27 cellular contexts compared by ENCODE assay signal in genomic region chr11:22522225-22522624, GRCh38.
"Had no signal": no experiment of that assay in that cellular context is flagged by ENCODE, and none has a peak within 500 bp of the region (broad histone marks: within the 10 kb centered on the region; RNA-seq: fewer than 3 reads in every experiment).

No MANE protein-coding gene starts in this region.

- H3K4me3 ChIP-seq: colonic mucosa, coronary artery, dorsolateral prefrontal cortex, esophagus muscularis mucosa, esophagus squamous epithelium, gastrocnemius medialis, gastroesophageal sphincter, heart left ventricle, heart right ventricle, hepatocyte had no signal

- ATAC-seq: effector memory CD8-positive, alpha-beta T cell; esophagus mucosa; foreskin keratinocyte; gastrocnemius medialis; gastroesophageal sphincter; heart left ventricle; heart right ventricle had no signal

- H3K36me3 ChIP-seq: colonic mucosa, esophagus muscularis mucosa, esophagus squamous epithelium, gastrocnemius medialis, gastroesophageal sphincter, heart left ventricle, heart right ventricle had no signal

- H3K27ac ChIP-seq: colonic mucosa, coronary artery, dorsolateral prefrontal cortex, epithelial cell of prostate, esophagus muscularis mucosa, esophagus squamous epithelium, foreskin keratinocyte, gastrocnemius medialis, gastroesophageal sphincter, heart left ventricle, heart right ventricle, hepatocyte had no signal

- H3K4me1 ChIP-seq: colonic mucosa, esophagus muscularis mucosa, esophagus squamous epithelium, gastrocnemius medialis, gastroesophageal sphincter, heart left ventricle, heart right ventricle had no signal

- FAIRE-seq: endometrium, endothelial cell of umbilical vein had no signal

- H3K79me2 ChIP-seq: hepatocyte had no signal

- H3K4me2 ChIP-seq: hepatocyte had no signal

- H3K27me3 ChIP-seq: colonic mucosa, esophagus muscularis mucosa, esophagus squamous epithelium, foreskin keratinocyte, gastrocnemius medialis, gastroesophageal sphincter, heart left ventricle, heart right ventricle, hepatocyte had no signal

- H3K9me3 ChIP-seq: colonic mucosa, esophagus muscularis mucosa, esophagus squamous epithelium, gastrocnemius medialis, gastroesophageal sphincter, heart left ventricle, heart right ventricle had no signal

- H2AFZ ChIP-seq: hepatocyte had no signal

- DNase-seq: colonic mucosa; cortex of kidney; dermis blood vessel endothelial cell; dorsolateral prefrontal cortex; effector CD4-positive, alpha-beta T cell; effector CD8-positive, alpha-beta T cell; effector memory CD4-positive, alpha-beta T cell; effector memory CD8-positive, alpha-beta T cell; endodermal cell; erythroblast; esophagus squamous epithelium; foreskin fibroblast; foreskin keratinocyte; foreskin melanocyte; gastrocnemius medialis; glutamatergic neuron; head of caudate nucleus; heart left ventricle; heart right ventricle had no signal
